12 cellular contexts compared by ENCODE assay signal in genomic region chr7:130919316-130920103, GRCh38.
A peak's percentile ranks its signal among the peaks of the same experiment; 100 is the strongest.
DNase-seq lines count a peak whose midpoint lies in the region; ATAC-seq and TF ChIP-seq lines count a peak whose summit lies in the region.
"Had no signal": no experiment of that assay in that cellular context is flagged by ENCODE, and none has a peak within 500 bp of the region (broad histone marks: within the 10 kb centered on the region; RNA-seq: fewer than 3 reads in every experiment).

No MANE protein-coding gene starts in this region.

- CTCF ChIA-PET in A673 (lab: Charles Lee): no interaction called here

- H3K4me3 Mint-ChIP-seq in activated naive CD8-positive, alpha-beta T cell treated with anti-CD3 and anti-CD28 coated beads, Interleukin-2, amount 50 U/mL, for 24 hours: peak overlapping the region; percentile 26
- H3K4me3 Mint-ChIP-seq in naive thymus-derived CD8-positive, alpha-beta T cell: no peak overlapping the region
- H3K4me3 Mint-ChIP-seq: dendritic cell treated with granulocyte-macrophage colony-stimulating factor and Interleukin-4, amounts not matched to agents 40 ng/mL and 50 ng/mL, for 4 days; memory B cell had no signal

- no peak for ATAC-seq in activated naive CD8-positive, alpha-beta T cell treated with anti-CD3 and anti-CD28 coated beads, Interleukin-2, amount 50 U/mL, for 24 hours
- no peak for ATAC-seq in naive thymus-derived CD8-positive, alpha-beta T cell

- peak overlapping the region; percentile 18 for H3K4me3 ChIP-seq in A673 (ENCODE audit: low read depth, low read length, poor library complexity, severe bottlenecking)
- H3K4me3 ChIP-seq: HAP-1, prostate gland had no signal

- H3K36me3 Mint-ChIP-seq in activated naive CD8-positive, alpha-beta T cell treated with anti-CD3 and anti-CD28 coated beads, Interleukin-2, amount 50 U/mL, for 24 hours (ENCODE audit: low read depth): peaks cover 74% of the 10 kb centered on the region
- peaks cover 0 to 34% (median 0%) of the 10 kb centered on the region in 3 donors for H3K36me3 Mint-ChIP-seq in naive thymus-derived CD8-positive, alpha-beta T cell

- no peaks in the 10 kb centered on the region for H3K27me3 ChIP-seq in A673 (replicated peaks; ENCODE audit: insufficient read depth, low read depth, low read length, poor library complexity)

- intact Hi-C loops in A673 (cut with micrococcal nuclease; ENCODE audit: unreplicated experiment): no loop called here

- POLR2A ChIA-PET in A673 (lab: Charles Lee; ENCODE audit: low non-redundant PET): no interaction called here
- POLR2A ChIA-PET in naive thymus-derived CD8-positive, alpha-beta T cell (lab: Charles Lee): interaction anchor here (0.6 kb wide), 1 partner anchor 17 kb away, joined by 3 read pairs; no protein-coding TSS in a partner anchor

- H3K27ac Mint-ChIP-seq in activated naive CD8-positive, alpha-beta T cell treated with anti-CD3 and anti-CD28 coated beads, Interleukin-2, amount 50 U/mL, for 24 hours: peak overlapping the region; percentile 99
- H3K27ac Mint-ChIP-seq in naive thymus-derived CD8-positive, alpha-beta T cell: peak overlapping the region in 7 of 10 donors; percentile 33 to 81 (median 59)
- H3K27ac Mint-ChIP-seq: dendritic cell treated with granulocyte-macrophage colony-stimulating factor and Interleukin-4, amounts not matched to agents 40 ng/mL and 50 ng/mL, for 4 days had no signal

- H3K36me3 ChIP-seq in A673 (ENCODE audit: insufficient read depth, low read length, poor library complexity, severe bottlenecking): peaks cover 22% of the 10 kb centered on the region
- H3K36me3 ChIP-seq: prostate gland had no signal

- no TSS peak for BruUV-seq in A673 (replicated peaks; lab: Mats Ljungman, UMichigan)

- H3K27ac ChIP-seq in A673 (ENCODE audit: low read depth, low read length, poor library complexity, severe bottlenecking): peak overlapping the region; percentile 94

- no peaks in the 10 kb centered on the region for H3K9me3 Mint-ChIP-seq in activated naive CD8-positive, alpha-beta T cell treated with anti-CD3 and anti-CD28 coated beads, Interleukin-2, amount 50 U/mL, for 24 hours
- no peaks in the 10 kb centered on the region for H3K9me3 Mint-ChIP-seq in naive thymus-derived CD8-positive, alpha-beta T cell
- H3K9me3 Mint-ChIP-seq: dendritic cell treated with granulocyte-macrophage colony-stimulating factor and Interleukin-4, amounts not matched to agents 40 ng/mL and 50 ng/mL, for 4 days; memory B cell had no signal

- H3K4me1 Mint-ChIP-seq in activated naive CD8-positive, alpha-beta T cell treated with anti-CD3 and anti-CD28 coated beads, Interleukin-2, amount 50 U/mL, for 24 hours: peaks cover 99% of the 10 kb centered on the region
- peaks cover 34 to 85% (median 68%) of the 10 kb centered on the region in 4 donors for H3K4me1 Mint-ChIP-seq in naive thymus-derived CD8-positive, alpha-beta T cell

- no peaks in the 10 kb centered on the region for H3K27me3 Mint-ChIP-seq in activated naive CD8-positive, alpha-beta T cell treated with anti-CD3 and anti-CD28 coated beads, Interleukin-2, amount 50 U/mL, for 24 hours
- no peaks in the 10 kb centered on the region for H3K27me3 Mint-ChIP-seq in naive thymus-derived CD8-positive, alpha-beta T cell
- H3K27me3 Mint-ChIP-seq: dendritic cell treated with granulocyte-macrophage colony-stimulating factor and Interleukin-4, amounts not matched to agents 40 ng/mL and 50 ng/mL, for 4 days; memory B cell had no signal

- no peak for TF ChIP-seq CTCF in A673 (conservative IDR thresholded peaks at IDR 0.05; ENCODE audit: low read depth, low read length)

- no peaks in the 10 kb centered on the region for H3K9me3 ChIP-seq in A673 (ENCODE audit: low read depth, low read length, poor library complexity, severe bottlenecking)
- H3K9me3 ChIP-seq: HAP-1, prostate gland had no signal

- H3K4me1 ChIP-seq in A673 (ENCODE audit: insufficient read depth, low read length, poor library complexity, severe bottlenecking): peaks cover 97% of the 10 kb centered on the region
- H3K4me1 ChIP-seq: HAP-1 had no signal

- no peak for DNase-seq in A673 (ENCODE audit: low spot score)
- peak; percentile 39 for DNase-seq in DMS53 treated with DMSO at 0.1 percent for 48 hours (lab: John Stamatoyannopoulos, UW; ENCODE audit: unreplicated experiment)
- no peak for DNase-seq in activated naive CD8-positive, alpha-beta T cell treated with anti-CD3 and anti-CD28 coated beads, Interleukin-2, amount 50 U/mL, for 24 hours
- no peak for DNase-seq in naive thymus-derived CD8-positive, alpha-beta T cell
- no peak for DNase-seq in NCI-H1092 treated with DMSO at 0.1 percent for 48 hours (lab: John Stamatoyannopoulos, UW)
- DNase-seq in NCI-H2171 (lab: John Stamatoyannopoulos, UW): no peak
- no peak for DNase-seq in NCI-H510A treated with DMSO at 0.1 percent for 48 hours (lab: John Stamatoyannopoulos, UW)
- DNase-seq in NCI-H1417 (lab: John Stamatoyannopoulos, UW): no peak
